Comparison of ENCODE assay signal across 22 cellular contexts in genomic region chr5:52885614-52886013, GRCh38.
DNase-seq lines count a peak whose midpoint lies in the region; ATAC-seq and TF ChIP-seq lines count a peak whose summit lies in the region.
"Had no signal": no experiment of that assay in that cellular context is flagged by ENCODE, and none has a peak within 500 bp of the region (broad histone marks: within the 10 kb centered on the region; RNA-seq: fewer than 3 reads in every experiment).

No MANE protein-coding gene starts in this region.

- TF ChIP-seq CTCF in ascending aorta (IDR thresholded peaks at IDR 0.05): no peak
- no peak for TF ChIP-seq CTCF in hepatocyte (IDR thresholded peaks at IDR 0.05; ENCODE audit: poor library complexity)
- TF ChIP-seq CTCF in smooth muscle cell (IDR thresholded peaks at IDR 0.05; ENCODE audit: borderline replicate concordance, insufficient read depth, poor library complexity, severe bottlenecking): no peak
- no peak for TF ChIP-seq CTCF in left lung (IDR thresholded peaks at IDR 0.05)

- H3K9ac ChIP-seq in smooth muscle cell (ENCODE audit: low read depth): no peak overlapping the region

- H3K36me3 ChIP-seq in ascending aorta (peaks cover 23 to 50% of the 10 kb centered on the region in 2 donors), hepatocyte (replicated peaks; ENCODE audit: insufficient read depth, low read depth) (no peaks in the 10 kb centered on the region), smooth muscle cell (ENCODE audit: low read depth) (peaks cover 14% of the 10 kb centered on the region), left lung (peaks cover 0 to 10% of the 10 kb centered on the region in 2 donors)
- H3K36me3 ChIP-seq: HAP-1 had no signal

- intact Hi-C loops in ascending aorta (cut with DNase I) (no loop called here), left lung (cut with DNase I) (no loop called here)

- DNase-seq in EH (ENCODE audit: low read depth): peak; percentile 34
- no peak for DNase-seq in ascending aorta (ENCODE audit: low spot score in 2 of 2)
- DNase-seq in hepatocyte (ENCODE audit: low spot score): no peak
- no peak for DNase-seq in smooth muscle cell (lab: John Stamatoyannopoulos, UW; ENCODE audit: unreplicated experiment)
- no peak for DNase-seq in stimulated activated naive CD4-positive, alpha-beta T cell (lab: John Stamatoyannopoulos, UW)
- DNase-seq in immature natural killer cell: no peak
- no peak for DNase-seq in left lung
- DNase-seq: C1 segment of cervical spinal cord; CD4-positive, alpha-beta memory T cell; COR-L47; DMS53; GOT3; NCI-H1048; NCI-H1417; NCI-H1694; NCI-H2081; NCI-H2227 treated with DMSO at 0.1 percent for 48 hours; NCI-H526 treated with DMSO at 0.1 percent for 48 hours; Right ventricle myocardium superior; RPMI8226 had no signal

- no peak overlapping the region for H3K4me3 Mint-ChIP-seq in immature natural killer cell
- H3K4me3 Mint-ChIP-seq: CD4-positive, alpha-beta memory T cell had no signal

- H3K79me2 ChIP-seq in hepatocyte (no peaks in the 10 kb centered on the region), smooth muscle cell (ENCODE audit: low read depth) (peaks cover 9% of the 10 kb centered on the region)

- H4K20me1 ChIP-seq in hepatocyte (ENCODE audit: insufficient read depth, poor library complexity, severe bottlenecking): no peaks in the 10 kb centered on the region
- no peaks in the 10 kb centered on the region for H4K20me1 ChIP-seq in smooth muscle cell (ENCODE audit: low read depth)

- WGBS in hepatocyte (ENCODE audit: low lambda C conversion rate, missing lambda C conversion rate): 78% methylated on average over 4 of the region's 4 CpGs
- WGBS in smooth muscle cell (ENCODE audit: low lambda C conversion rate): 83% methylated on average over 4 of the region's 4 CpGs

- no peak overlapping the region for H2AFZ ChIP-seq in hepatocyte
- no peak overlapping the region for H2AFZ ChIP-seq in smooth muscle cell (ENCODE audit: low read depth)

- peaks cover 16% of the 10 kb centered on the region for H3F3A ChIP-seq in smooth muscle cell (ENCODE audit: low read depth)

- no peak for ATAC-seq in left lung

- no peaks in the 10 kb centered on the region for H3K9me3 Mint-ChIP-seq in immature natural killer cell
- H3K9me3 Mint-ChIP-seq: CD4-positive, alpha-beta memory T cell had no signal

- H3K4me1 ChIP-seq in ascending aorta: no peaks in the 10 kb centered on the region
- H3K4me1 ChIP-seq in hepatocyte (ENCODE audit: insufficient read depth): peaks cover 6% of the 10 kb centered on the region
- H3K4me1 ChIP-seq in smooth muscle cell (ENCODE audit: low read depth): peaks cover 8% of the 10 kb centered on the region
- no peaks in the 10 kb centered on the region for H3K4me1 ChIP-seq in left lung
- H3K4me1 ChIP-seq: HAP-1 had no signal

- no peak overlapping the region for H3K27ac Mint-ChIP-seq in immature natural killer cell

- peaks cover 0 to 11% (median 0%) of the 10 kb centered on the region in 3 donors for H3K36me3 Mint-ChIP-seq in immature natural killer cell

- no peaks in the 10 kb centered on the region for H3K9me2 ChIP-seq in hepatocyte (replicated peaks; ENCODE audit: insufficient read depth)

- H3K27me3 ChIP-seq in ascending aorta (no peaks in the 10 kb centered on the region), hepatocyte (no peaks in the 10 kb centered on the region), smooth muscle cell (ENCODE audit: low read depth) (no peaks in the 10 kb centered on the region), left lung (no peaks in the 10 kb centered on the region)

- peaks cover 3 to 15% (median 5%) of the 10 kb centered on the region in 3 donors for H3K27me3 Mint-ChIP-seq in immature natural killer cell (ENCODE audit: low read depth in 3 of 3)

- no peaks in the 10 kb centered on the region for H3K4me1 Mint-ChIP-seq in immature natural killer cell
- H3K4me1 Mint-ChIP-seq: CD4-positive, alpha-beta memory T cell had no signal

- H3K4me3 ChIP-seq in ascending aorta (no peak overlapping the region), hepatocyte (no peak overlapping the region), smooth muscle cell (no peak overlapping the region), left lung (no peak overlapping the region)
- H3K4me3 ChIP-seq: HAP-1, SK-N-MC had no signal

- H3K27ac ChIP-seq in ascending aorta: peak overlapping the region; percentile 28 to 33
- H3K27ac ChIP-seq in hepatocyte: peak overlapping the region; percentile 29
- peak overlapping the region; percentile 62 for H3K27ac ChIP-seq in smooth muscle cell (ENCODE audit: low read depth)
- H3K27ac ChIP-seq in left lung: no peak overlapping the region
- H3K27ac ChIP-seq: SK-N-MC had no signal

- H3K9me3 ChIP-seq in ascending aorta (no peaks in the 10 kb centered on the region), hepatocyte (ENCODE audit: low read depth) (no peaks in the 10 kb centered on the region), smooth muscle cell (replicated peaks; ENCODE audit: low read depth) (no peaks in the 10 kb centered on the region), left lung (no peaks in the 10 kb centered on the region)
- H3K9me3 ChIP-seq: HAP-1 had no signal

- H3K4me2 ChIP-seq in hepatocyte: no peak overlapping the region
- peak overlapping the region; percentile 46 for H3K4me2 ChIP-seq in smooth muscle cell

Comparison
In these comparisons a context has a peak if more than half of its experiments do, and no peak if none do; other contexts are left out.
1. H3K27ac ChIP-seq: peak in ascending aorta (2 of 2), hepatocyte (single experiment) and smooth muscle cell (single experiment); none in left lung (0 of 2).